Comparison of ENCODE assay signal across 8 cellular contexts in the genomic region with DNA sequence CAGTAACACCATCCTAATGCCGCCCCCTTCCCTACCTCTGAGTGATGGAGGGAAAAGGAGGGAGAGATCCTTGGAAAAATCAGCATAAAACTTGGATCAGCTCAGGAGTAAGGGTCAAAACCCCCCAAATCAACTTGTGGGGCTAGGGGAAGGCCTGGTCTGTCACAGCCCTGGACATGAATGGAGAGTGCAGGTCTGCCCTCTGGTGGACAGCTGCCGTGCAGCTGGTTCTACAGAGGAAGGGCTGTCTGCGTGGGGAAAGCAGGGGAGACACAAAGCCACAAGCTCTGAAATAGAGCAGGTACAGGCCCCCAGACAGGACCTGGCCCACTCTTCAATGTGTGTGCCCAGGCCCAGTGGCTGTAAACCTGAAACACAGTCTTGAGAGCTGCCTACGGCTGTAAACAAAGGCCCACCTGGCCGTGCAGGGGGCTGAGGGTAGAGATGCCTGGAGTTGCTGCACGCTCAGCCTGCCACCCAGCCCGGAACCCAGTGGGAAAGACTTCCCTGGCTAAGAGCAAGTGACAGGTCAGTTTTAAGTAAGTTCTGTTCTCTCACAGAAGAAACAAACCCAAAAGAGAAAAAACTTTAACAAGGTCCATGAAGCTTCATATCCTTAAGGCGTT.
DNase-seq lines count a peak whose midpoint lies in the region; ATAC-seq lines count a peak whose summit lies in the region.

No MANE protein-coding gene starts in this region.

- no peak for ATAC-seq in HG03460 (IDR thresholded peaks at IDR 0.05; ENCODE audit: unreplicated experiment)

- DNase-seq in COLO829 (ENCODE audit: low spot score) (peak; percentile 44), HK-2 (ENCODE audit: unreplicated experiment) (peak; percentile 40), T follicular helper cell (ENCODE audit: low read depth) (peak; percentile 32), amygdala (lab: John Stamatoyannopoulos, UW) (peak in 36 of 56 donors; percentile 9 to 75 (median 30)), hippocampal formation (lab: John Stamatoyannopoulos, UW) (peak; percentile 11 to 20), NCI-H2029 (lab: John Stamatoyannopoulos, UW) (no peak)
- peak; percentile 65 for DNase-seq in stimulated activated CD4-positive, alpha-beta T cell treated with anti-CD3 and anti-CD28 coated beads, Interleukin-12 subunit alpha, Interleukin-12 subunit beta, amount 100 ng/mL, for 4 hours
